Comparison of ENCODE assay signal across 23 cellular contexts in the genomic region with DNA sequence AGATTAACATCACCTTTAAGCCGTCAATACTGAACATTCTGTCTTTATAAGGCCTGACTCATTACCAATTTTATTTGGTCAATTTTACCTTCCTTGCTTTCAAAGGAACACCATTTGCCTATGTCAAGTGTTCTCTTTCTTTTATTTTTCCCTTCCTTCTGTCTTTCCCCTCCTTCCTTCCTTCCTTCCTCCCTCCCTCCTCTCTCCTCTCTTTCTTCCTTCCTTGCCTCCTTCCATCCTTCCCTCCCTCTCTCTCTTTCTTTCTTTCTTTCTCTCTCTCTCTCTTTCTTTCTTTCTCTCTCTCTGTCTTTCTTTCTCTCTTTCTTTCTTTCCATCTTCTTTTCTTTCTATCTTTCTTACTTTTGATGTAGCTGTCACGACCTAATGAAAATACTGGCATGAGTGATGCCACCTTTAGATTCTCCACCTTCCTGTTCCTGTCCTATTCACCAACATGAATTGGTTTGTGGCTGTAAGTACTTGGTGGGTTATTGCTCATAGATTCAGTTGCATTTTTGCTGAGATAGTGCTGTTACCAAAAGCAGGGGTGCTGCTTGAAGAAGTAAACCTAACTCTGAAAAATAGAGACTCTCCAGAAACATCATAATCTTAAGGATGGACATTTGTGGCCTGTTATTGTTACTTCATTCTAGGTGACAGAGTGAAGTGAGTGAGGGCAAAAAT. TPM values are rescaled to one million over a fixed set of nuclear protein-coding genes. Genes with fewer than 3 reads are reported as not detected.
DNase-seq lines count a peak whose midpoint lies in the region; ATAC-seq and TF ChIP-seq lines count a peak whose summit lies in the region.
"Had no signal": no experiment of that assay in that cellular context is flagged by ENCODE, and none has a peak within 500 bp of the region (broad histone marks: within the 10 kb centered on the region; RNA-seq: fewer than 3 reads in every experiment).

No MANE protein-coding gene starts in this region.

- no peak overlapping the region for H3K4me3 ChIP-seq in CD8-positive, alpha-beta T cell (ENCODE audit: low read depth, low read length)
- H3K4me3 ChIP-seq in neutrophil (ENCODE audit: low read depth in 1 of 2, low read length in 1 of 2) (no peak overlapping the region), body of pancreas (no peak overlapping the region)
- H3K4me3 ChIP-seq: A549, adrenal gland, PC-9 had no signal

- H3K4me1 ChIP-seq in CD8-positive, alpha-beta T cell (ENCODE audit: insufficient read depth, low read length) = no peaks in the 10 kb centered on the region
- H3K4me1 ChIP-seq in neutrophil (ENCODE audit: control insufficient read depth in 1 of 2, insufficient read depth in 1 of 2, low read depth in 1 of 2, low read length in 1 of 2) (peaks cover 33 to 47% of the 10 kb centered on the region in 2 experiments), body of pancreas (no peaks in the 10 kb centered on the region)
- H3K4me1 ChIP-seq: A549 had no signal

- WGBS in body of pancreas, 2 donors = 87 to 90% methylated on average over 2 of the region's 2 CpGs

- no peak for TF ChIP-seq CTCF in CD8-positive, alpha-beta T cell (IDR thresholded peaks at IDR 0.05)
- no peak for TF ChIP-seq CTCF in neutrophil (IDR thresholded peaks at IDR 0.05)
- no peak for TF ChIP-seq CTCF in body of pancreas (IDR thresholded peaks at IDR 0.05)
- TF ChIP-seq CTCF in GM13977 (IDR thresholded peaks at IDR 0.05; ENCODE audit: extremely low read depth, insufficient read depth, missing control alignments) = no peak

- TF ChIP-seq POLR2A in body of pancreas (IDR thresholded peaks at IDR 0.05) = no peak

- CTCF ChIA-PET in activated CD4-positive, alpha-beta T cell treated with anti-CD3 and anti-CD28 coated beads, Interleukin-2, amount 10 ng/mL, durations not matched to agents 7 days and 5 days (lab: Charles Lee) = no interaction called here
- CTCF ChIA-PET in CD8-positive, alpha-beta T cell (lab: Charles Lee) = no interaction called here
- CTCF ChIA-PET in activated CD8-positive, alpha-beta T cell treated with anti-CD3 and anti-CD28 coated beads, Interleukin-2, amount 10 ng/mL, durations not matched to agents 7 days and 5 days (lab: Charles Lee) = no interaction called here

- H3K27me3 Mint-ChIP-seq in activated CD4-positive, alpha-beta T cell treated with anti-CD3 and anti-CD28 coated beads, Interleukin-2, amount 10 ng/mL, durations not matched to agents 7 days and 5 days = peaks cover 3% of the 10 kb centered on the region
- H3K27me3 Mint-ChIP-seq in CD8-positive, alpha-beta T cell (ENCODE audit: low read depth) = peaks cover 4% of the 10 kb centered on the region
- no peaks in the 10 kb centered on the region for H3K27me3 Mint-ChIP-seq in activated CD8-positive, alpha-beta T cell treated with anti-CD3 and anti-CD28 coated beads, Interleukin-2, amount 10 ng/mL, durations not matched to agents 7 days and 5 days (ENCODE audit: low read depth)

- ATAC-seq in CD8-positive, alpha-beta T cell = peak; percentile 40
- ATAC-seq in activated CD8-positive, alpha-beta T cell treated with anti-CD3 and anti-CD28 coated beads, Interleukin-2, amount 10 ng/mL, durations not matched to agents 7 days and 5 days = peak; percentile 57
- ATAC-seq in body of pancreas = no peak
- ATAC-seq: A549, Right ventricle myocardium inferior, SK-N-SH treated with all-trans-retinoic acid at 6 μM for 48 hours had no signal

- intact Hi-C loops in CD8-positive, alpha-beta T cell (cut with DNase I, micrococcal nuclease) = no loop called here
- intact Hi-C loops in body of pancreas (cut with DNase I) = no loop called here

- in situ Hi-C loops in GM13977 (cut with MboI; ENCODE audit: low pct_unique_long_range_greater_than_20kb, low sequenced_read_pairs, unreplicated experiment) = no loop called here

- POLR2A ChIA-PET in activated CD4-positive, alpha-beta T cell treated with anti-CD3 and anti-CD28 coated beads, Interleukin-2, amount 10 ng/mL, durations not matched to agents 7 days and 5 days (lab: Charles Lee) = no interaction called here
- POLR2A ChIA-PET in CD8-positive, alpha-beta T cell (lab: Charles Lee) = no interaction called here
- POLR2A ChIA-PET in activated CD8-positive, alpha-beta T cell treated with anti-CD3 and anti-CD28 coated beads, Interleukin-2, amount 10 ng/mL, durations not matched to agents 7 days and 5 days (lab: Charles Lee) = interaction anchor here (0.6 kb wide), 1 partner anchor 27 kb away, joined by 5 read pairs; no protein-coding TSS in a partner anchor

- H3K36me3 Mint-ChIP-seq in activated CD4-positive, alpha-beta T cell treated with anti-CD3 and anti-CD28 coated beads, Interleukin-2, amount 10 ng/mL, durations not matched to agents 7 days and 5 days (ENCODE audit: low read depth) = peaks cover 11% of the 10 kb centered on the region
- no peaks in the 10 kb centered on the region for H3K36me3 Mint-ChIP-seq in CD8-positive, alpha-beta T cell
- peaks cover 47% of the 10 kb centered on the region for H3K36me3 Mint-ChIP-seq in activated CD8-positive, alpha-beta T cell treated with anti-CD3 and anti-CD28 coated beads, Interleukin-2, amount 10 ng/mL, durations not matched to agents 7 days and 5 days (ENCODE audit: low read depth)
- H3K36me3 Mint-ChIP-seq: brain had no signal

- no peaks in the 10 kb centered on the region for H3K9me3 ChIP-seq in CD8-positive, alpha-beta T cell (ENCODE audit: low read length)
- no peaks in the 10 kb centered on the region for H3K9me3 ChIP-seq in neutrophil
- no peaks in the 10 kb centered on the region for H3K9me3 ChIP-seq in body of pancreas
- H3K9me3 ChIP-seq: A549, adrenal gland had no signal

- peaks cover 4% of the 10 kb centered on the region for H3K9me3 Mint-ChIP-seq in activated CD4-positive, alpha-beta T cell treated with anti-CD3 and anti-CD28 coated beads, Interleukin-2, amount 10 ng/mL, durations not matched to agents 7 days and 5 days
- H3K9me3 Mint-ChIP-seq in CD8-positive, alpha-beta T cell = no peaks in the 10 kb centered on the region
- no peaks in the 10 kb centered on the region for H3K9me3 Mint-ChIP-seq in activated CD8-positive, alpha-beta T cell treated with anti-CD3 and anti-CD28 coated beads, Interleukin-2, amount 10 ng/mL, durations not matched to agents 7 days and 5 days (ENCODE audit: insufficient read depth)
- H3K9me3 Mint-ChIP-seq: brain had no signal

- H3K4me3 Mint-ChIP-seq in activated CD4-positive, alpha-beta T cell treated with anti-CD3 and anti-CD28 coated beads, Interleukin-2, amount 10 ng/mL, durations not matched to agents 7 days and 5 days = no peak overlapping the region
- H3K4me3 Mint-ChIP-seq in CD8-positive, alpha-beta T cell = no peak overlapping the region
- peak overlapping the region; percentile 50 for H3K4me3 Mint-ChIP-seq in activated CD8-positive, alpha-beta T cell treated with anti-CD3 and anti-CD28 coated beads, Interleukin-2, amount 10 ng/mL, durations not matched to agents 7 days and 5 days
- H3K4me3 Mint-ChIP-seq: brain had no signal

- H3K36me3 ChIP-seq in CD8-positive, alpha-beta T cell (ENCODE audit: insufficient read depth, low read length) = no peaks in the 10 kb centered on the region
- H3K36me3 ChIP-seq in neutrophil (peaks cover 7% of the 10 kb centered on the region), body of pancreas (replicated peaks in 1 of 2; ENCODE audit: insufficient read depth in 1 of 2, low read depth in 2 of 2) (no peaks in the 10 kb centered on the region)
- H3K36me3 ChIP-seq: adrenal gland, WERI-Rb-1 had no signal

- no peaks in the 10 kb centered on the region for H3K27me3 ChIP-seq in CD8-positive, alpha-beta T cell (ENCODE audit: insufficient read depth, low read length)
- H3K27me3 ChIP-seq in neutrophil (no peaks in the 10 kb centered on the region), body of pancreas (no peaks in the 10 kb centered on the region)
- H3K27me3 ChIP-seq: adrenal gland had no signal

- peak overlapping the region; percentile 84 for H3K27ac Mint-ChIP-seq in activated CD4-positive, alpha-beta T cell treated with anti-CD3 and anti-CD28 coated beads, Interleukin-2, amount 10 ng/mL, durations not matched to agents 7 days and 5 days
- no peak overlapping the region for H3K27ac Mint-ChIP-seq in CD8-positive, alpha-beta T cell
- peak overlapping the region; percentile 93 for H3K27ac Mint-ChIP-seq in activated CD8-positive, alpha-beta T cell treated with anti-CD3 and anti-CD28 coated beads, Interleukin-2, amount 10 ng/mL, durations not matched to agents 7 days and 5 days
- H3K27ac Mint-ChIP-seq: brain had no signal

- peaks cover 42% of the 10 kb centered on the region for H3K4me1 Mint-ChIP-seq in activated CD4-positive, alpha-beta T cell treated with anti-CD3 and anti-CD28 coated beads, Interleukin-2, amount 10 ng/mL, durations not matched to agents 7 days and 5 days
- H3K4me1 Mint-ChIP-seq in CD8-positive, alpha-beta T cell (ENCODE audit: low read depth) = peaks cover 11% of the 10 kb centered on the region
- H3K4me1 Mint-ChIP-seq in activated CD8-positive, alpha-beta T cell treated with anti-CD3 and anti-CD28 coated beads, Interleukin-2, amount 10 ng/mL, durations not matched to agents 7 days and 5 days (ENCODE audit: low read depth) = peaks cover 62% of the 10 kb centered on the region
- H3K4me1 Mint-ChIP-seq: brain had no signal

- DNase-seq in activated CD4-positive, alpha-beta T cell treated with anti-CD3 and anti-CD28 coated beads, Interleukin-2, amount 10 ng/mL, durations not matched to agents 7 days and 5 days = no peak
- DNase-seq in activated CD4-positive, alpha-beta T cell treated with anti-CD3 and anti-CD28 coated beads for 1 hour = no peak
- DNase-seq in CD8-positive, alpha-beta T cell = no peak
- DNase-seq in activated CD8-positive, alpha-beta T cell treated with anti-CD3 and anti-CD28 coated beads, Interleukin-2, amount 10 ng/mL, durations not matched to agents 7 days and 5 days = no peak
- DNase-seq in body of pancreas = no peak
- no peak for DNase-seq in NCI-H146 treated with DMSO at 0.1 percent for 48 hours (lab: John Stamatoyannopoulos, UW; ENCODE audit: unreplicated experiment)
- DNase-seq in GM13977 (ENCODE audit: low spot score) = no peak
- DNase-seq: adrenal gland, AML-193, DMS153, NCI-H1694 treated with DMSO at 0.1 percent for 48 hours, NCI-H2171 treated with DMSO at 0.1 percent for 48 hours, NCI-H524, nucleus accumbens, PC-9, trophoblast cell, WERI-Rb-1 had no signal

- H3K27ac ChIP-seq in CD8-positive, alpha-beta T cell (ENCODE audit: low read depth, low read length) = no peak overlapping the region
- H3K27ac ChIP-seq in neutrophil (peak overlapping the region; percentile 71), body of pancreas (no peak overlapping the region)
- H3K27ac ChIP-seq: A549, adrenal gland, PC-9, WERI-Rb-1 had no signal

RNA-seq across cellular contexts. Expression of a gene that starts 33.8 kb away (rescaled TPM):
- 100 to 1,000 TPM; 270 to 283 TPM for total RNA-seq in activated CD4-positive, alpha-beta T cell treated with anti-CD3 and anti-CD28 coated beads, Interleukin-2, amount 10 ng/mL, durations not matched to agents 7 days and 5 days
- total RNA-seq in CD8-positive, alpha-beta T cell = 100 to 1,000 TPM; 104 to 116 TPM
- total RNA-seq in activated CD8-positive, alpha-beta T cell treated with anti-CD3 and anti-CD28 coated beads, Interleukin-2, amount 10 ng/mL, durations not matched to agents 7 days and 5 days = 100 to 1,000 TPM; 386 to 389 TPM
- 10 to 100 TPM in 1 of 2 donors, 1 to 10 TPM in 1; 5.9 to 10.9 TPM for total RNA-seq in body of pancreas
- total RNA-seq: LHCN-M2 had no signal

Comparison
In these comparisons a context has a peak if more than half of its experiments do, and no peak if none do; other contexts are left out.
1. RNA of a gene that starts 33.8 kb away (total RNA-seq): 386 to 389 TPM in activated CD8-positive, alpha-beta T cell treated with anti-CD3 and anti-CD28 coated beads, Interleukin-2, amount 10 ng/mL, durations not matched to agents 7 days and 5 days, 270 to 283 TPM in activated CD4-positive, alpha-beta T cell treated with anti-CD3 and anti-CD28 coated beads, Interleukin-2, amount 10 ng/mL, durations not matched to agents 7 days and 5 days and 104 to 116 TPM in CD8-positive, alpha-beta T cell; 5.9 to 10.9 TPM in body of pancreas; every median in the first group is over 4 times any median in the second.